ENCODE assay signal across 4 cellular contexts in the genomic region with DNA sequence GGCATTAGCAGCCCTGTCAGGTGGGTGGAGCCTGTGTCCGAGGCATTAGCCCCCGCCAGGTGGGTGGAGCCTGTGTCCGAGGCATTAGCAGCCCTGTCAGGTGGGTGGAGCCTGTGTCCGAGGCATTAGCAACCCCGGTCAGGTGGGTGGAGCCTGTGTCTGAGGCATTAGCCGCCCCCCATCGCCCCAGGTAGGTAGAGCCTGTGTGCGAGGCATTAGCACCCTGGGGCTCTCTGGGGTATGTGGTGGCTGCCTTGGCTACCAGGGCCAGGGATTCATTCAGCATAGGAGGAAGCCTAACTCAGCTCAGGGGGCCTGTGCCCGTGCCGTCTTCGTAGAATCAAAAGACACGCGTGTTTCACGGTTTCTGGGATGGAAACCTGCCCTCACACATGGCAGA. TPM values are rescaled to one million over a fixed set of nuclear protein-coding genes. Genes with fewer than 3 reads are reported as not detected.
"Had no signal": no experiment of that assay in that cellular context is flagged by ENCODE, and none has a peak within 500 bp of the region (broad histone marks: within the 10 kb centered on the region; RNA-seq: fewer than 3 reads in every experiment).

No MANE protein-coding gene starts in this region.

RNA-seq across cellular contexts. Expression of a gene that starts 46.3 kb away (rescaled TPM):
- total RNA-seq: cardiac muscle cell, NCI-H460, RPMI7951, SJSA1 had no signal
